In the genomic region with DNA sequence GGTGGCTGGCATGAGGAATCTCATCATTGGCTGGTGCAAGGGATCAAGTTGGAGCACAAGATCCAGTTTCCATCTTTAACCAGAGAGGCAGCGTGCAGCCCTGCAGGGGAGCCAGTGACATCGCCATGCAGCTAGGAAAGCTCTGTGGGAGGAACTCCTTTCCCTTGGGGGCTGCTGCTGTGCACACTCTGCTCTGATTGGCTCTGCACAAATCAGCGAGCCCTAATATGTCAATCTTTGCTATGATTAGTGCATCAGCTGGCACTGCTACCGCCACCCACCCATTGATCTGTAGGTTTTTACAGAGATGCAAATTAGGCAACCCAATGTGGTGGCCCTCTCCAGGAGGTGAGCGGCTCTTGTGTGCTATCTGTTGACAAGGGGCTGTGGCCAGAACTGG, we compare ENCODE assay signal across 18 cellular contexts.
DNase-seq lines count a peak whose midpoint lies in the region; ATAC-seq, FAIRE-seq and TF ChIP-seq lines count a peak whose summit lies in the region.
"Had no signal": no experiment of that assay in that cellular context is flagged by ENCODE, and none has a peak within 500 bp of the region (broad histone marks: within the 10 kb centered on the region; RNA-seq: fewer than 3 reads in every experiment).

No MANE protein-coding gene starts in this region.

- H3K4me1 Mint-ChIP-seq in memory B cell, result peaks cover 18% of the 10 kb centered on the region
- peaks cover 20% of the 10 kb centered on the region for H3K4me1 Mint-ChIP-seq in HFFc6 (ENCODE audit: low read depth)

- DNase-seq in Ammon's horn (ENCODE audit: low spot score) (peak; percentile 70), GM12891 (ENCODE audit: insufficient read length, low spot score) (no peak), NCI-H2107 treated with DMSO at 0.1 percent for 48 hours (lab: John Stamatoyannopoulos, UW; ENCODE audit: unreplicated experiment) (peak; percentile 74), memory B cell (ENCODE audit: low spot score in 2 of 2) (no peak), GDM1 (lab: John Stamatoyannopoulos, UW) (no peak), HFFc6 (no peak), SHP77 treated with DMSO at 0.1 percent for 48 hours (lab: John Stamatoyannopoulos, UW) (no peak)
- DNase-seq: ACHN; AML-193; CD4-positive, CD25-positive, alpha-beta regulatory T cell; NCI-H1092 treated with DMSO at 0.1 percent for 48 hours; NCI-H2029 treated with DMSO at 0.1 percent for 48 hours; NCI-H82; PC-3; SJCRH30; T-helper 2 cell had no signal

- H3K9me3 Mint-ChIP-seq in memory B cell (no peaks in the 10 kb centered on the region), HFFc6 (peaks cover 4% of the 10 kb centered on the region; the same call in 1 of the 2 replicates)
- H3K9me3 Mint-ChIP-seq: CD4-positive, CD25-positive, alpha-beta regulatory T cell; GM23338 had no signal

- FAIRE-seq in GM12891 (lab: Jason Lieb, UNC), result peak; percentile 26
- FAIRE-seq: K562 had no signal

- no peaks in the 10 kb centered on the region for H3K36me3 Mint-ChIP-seq in memory B cell
- H3K36me3 Mint-ChIP-seq in HFFc6 (ENCODE audit: low read depth), result peaks cover 6% of the 10 kb centered on the region; the same call in 1 of the 2 replicates
- H3K36me3 Mint-ChIP-seq: CD4-positive, CD25-positive, alpha-beta regulatory T cell had no signal

- H3K27me3 Mint-ChIP-seq in memory B cell, result peaks cover 14% of the 10 kb centered on the region
- peaks cover 3% of the 10 kb centered on the region for H3K27me3 Mint-ChIP-seq in HFFc6 (ENCODE audit: insufficient read depth)

- H3K4me3 Mint-ChIP-seq in memory B cell (peak overlapping the region; percentile 22), HFFc6 (no peak overlapping the region)
- H3K4me3 Mint-ChIP-seq: GM23338 had no signal

- ATAC-seq in memory B cell (ENCODE audit: low read depth), result peak; percentile 46
- ATAC-seq: GM23338, PC-3 had no signal

- no peak for TF ChIP-seq CTCF in HFFc6 (IDR thresholded peaks at IDR 0.05)

- TF ChIP-seq POLR2A in GM12891 (IDR thresholded peaks at IDR 0.05; ENCODE audit: low read depth, low read length), result no peak

- H3K27ac Mint-ChIP-seq in memory B cell, result no peak overlapping the region
- no peak overlapping the region for H3K27ac Mint-ChIP-seq in HFFc6
- H3K27ac Mint-ChIP-seq: CD4-positive, CD25-positive, alpha-beta regulatory T cell; GM23338 had no signal

TF ChIP-seq in GM12891, 5 proteins besides CTCF, POLR2A, EP300 and RAD21:
- TF ChIP-seq SPI1 (IDR thresholded peaks at IDR 0.05; ENCODE audit: low read depth, low read length), result no peak

Comparison
In these comparisons a context has a peak if more than half of its experiments do, and no peak if none do; other contexts are left out.
1. DNase-seq: peak in Ammon's horn (single experiment) and NCI-H2107 treated with DMSO at 0.1 percent for 48 hours (single experiment); none in GM12891 (single experiment), memory B cell (0 of 2), GDM1 (single experiment), HFFc6 (single experiment) and SHP77 treated with DMSO at 0.1 percent for 48 hours (single experiment).